In the genomic region with DNA sequence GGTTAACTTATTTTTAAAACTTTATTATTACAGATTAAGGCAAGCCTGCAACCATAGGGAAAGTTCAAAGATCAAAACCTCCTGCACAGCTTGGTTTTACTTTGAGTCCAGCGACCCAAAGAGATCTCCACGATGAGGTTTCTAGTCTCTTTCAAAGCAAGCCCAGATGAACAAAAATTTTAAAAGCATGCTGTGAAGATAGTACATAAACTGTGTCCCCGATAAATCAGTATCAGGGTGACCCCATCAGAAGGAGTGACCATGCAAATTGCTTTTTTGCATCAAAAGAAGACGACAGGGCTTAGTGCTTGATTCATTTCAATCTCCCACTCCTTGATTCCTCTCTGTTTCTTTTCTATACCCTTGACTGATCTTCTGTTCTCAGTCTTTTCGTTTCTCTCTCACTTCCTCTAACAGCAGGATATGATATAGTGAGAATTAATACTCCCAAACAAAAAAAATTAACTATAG, we compare ENCODE assay signal across 11 cellular contexts. TPM values are rescaled to one million over a fixed set of nuclear protein-coding genes. Genes with fewer than 3 reads are reported as not detected.
DNase-seq lines count a peak whose midpoint lies in the region; ATAC-seq and TF ChIP-seq lines count a peak whose summit lies in the region.
"Had no signal": no experiment of that assay in that cellular context is flagged by ENCODE, and none has a peak within 500 bp of the region (broad histone marks: within the 10 kb centered on the region; RNA-seq: fewer than 3 reads in every experiment).

No MANE protein-coding gene starts in this region.

- WGBS in spleen, 5 donors = 17 to 34% (median 24%) methylated on average over 5 of the region's 5 CpGs

- H3K27ac ChIP-seq in Peyer's patch = peak overlapping the region; percentile 55 to 75 (median 61)
- H3K27ac ChIP-seq in spleen = peak overlapping the region; percentile 60 to 86 (median 75)

- H3K27me3 ChIP-seq in Peyer's patch = no peaks in the 10 kb centered on the region
- no peaks in the 10 kb centered on the region for H3K27me3 ChIP-seq in spleen (replicated peaks in 1 of 7)

- H3K36me3 ChIP-seq in Peyer's patch = no peaks in the 10 kb centered on the region
- no peaks in the 10 kb centered on the region for H3K36me3 ChIP-seq in spleen

- H3K9me3 ChIP-seq in Peyer's patch (no peaks in the 10 kb centered on the region), spleen (no peaks in the 10 kb centered on the region)

- ATAC-seq in HG02678 (IDR thresholded peaks at IDR 0.05; ENCODE audit: unreplicated experiment) (peak; percentile 49), omental fat pad (ENCODE audit: low FRiP score) (no peak)
- ATAC-seq: Panc1 had no signal

- peak overlapping the region in 3 of 4 donors; percentile 13 to 31 (median 15) for H3K4me3 ChIP-seq in Peyer's patch
- H3K4me3 ChIP-seq in spleen = peak overlapping the region in 6 of 8 donors; percentile 10 to 63 (median 28)
- H3K4me3 ChIP-seq: skin epidermis had no signal

- TF ChIP-seq CTCF in Peyer's patch (IDR thresholded peaks at IDR 0.05) (no peak), spleen (IDR thresholded peaks at IDR 0.05 in 8 of 11, conservative IDR thresholded peaks at IDR 0.05 in 3 of 11) (no peak), omental fat pad (IDR thresholded peaks at IDR 0.05) (no peak)

- intact Hi-C loops in spleen (cut with DNase I; ENCODE audit: low total_unique reads) = no loop called here

- TF ChIP-seq POLR2A in Peyer's patch (IDR thresholded peaks at IDR 0.05) (no peak), spleen (IDR thresholded peaks at IDR 0.05) (peak in 1 of 3 donors; percentile 10)

- H3K4me1 ChIP-seq in Peyer's patch = peaks cover 0 to 26% (median 2%) of the 10 kb centered on the region in 4 donors
- peaks cover 14 to 76% (median 41%) of the 10 kb centered on the region in 6 donors for H3K4me1 ChIP-seq in spleen

- DNase-seq in NOMO-1 treated with DMSO at 0.1 percent for 48 hours (lab: John Stamatoyannopoulos, UW; ENCODE audit: unreplicated experiment) (peak; percentile 51), NOMO-1 treated with dmso at 0.1 percent for 144 hours (lab: John Stamatoyannopoulos, UW; ENCODE audit: unreplicated experiment) (no peak), Peyer's patch (no peak), spleen (no peak), omental fat pad (ENCODE audit: low spot score) (no peak), AG20443 (ENCODE audit: low spot score) (no peak)
- no peak for DNase-seq in stimulated activated naive CD4-positive, alpha-beta T cell treated with Interleukin-2 at 50 U/mL for 16 hours (lab: John Stamatoyannopoulos, UW)
- DNase-seq: cortex of kidney had no signal

RNA-seq across cellular contexts. Expression of gene DNTT, which starts 16.0 kb away (rescaled TPM):
- not detected for total RNA-seq in Peyer's patch
- under 1 TPM in 1 of 7 donors, not detected in 6; 0.59 TPM for total RNA-seq in spleen
- under 1 TPM in 1 of 3 donors, not detected in 2; 0.08 TPM for polyA plus RNA-seq in spleen
- not detected for total RNA-seq in omental fat pad

RNA-seq across cellular contexts. Expression of gene BLNK, which starts 16.8 kb away (rescaled TPM):
- total RNA-seq in Peyer's patch (10 to 100 TPM; 49.3 to 79.5 (median 50.1) TPM), spleen (100 to 1,000 TPM in 2 of 7 donors, 10 to 100 TPM in 5; 63.7 to 128 (median 89.8) TPM), omental fat pad (1 to 10 TPM in 3 of 4 donors, under 1 TPM in 1; 0.48 to 5.3 (median 3.2) TPM)
- 100 to 1,000 TPM in 2 of 3 donors, 10 to 100 TPM in 1; 76.4 to 116 (median 103) TPM for polyA plus RNA-seq in spleen

Comparison
In these comparisons a context has a peak if more than half of its experiments do, and no peak if none do; other contexts are left out.
1. RNA of gene BLNK, which starts 16.8 kb away (total RNA-seq): 63.7 to 128 TPM in spleen and 49.3 to 79.5 TPM in Peyer's patch; 0.48 to 5.3 TPM in omental fat pad; every median in the first group is over 4 times any median in the second.